Comparison of ENCODE assay signal across 15 cellular contexts in genomic region chr6:37877373-37878149, GRCh38. TPM values are rescaled to one million over a fixed set of nuclear protein-coding genes. Genes with fewer than 3 reads are reported as not detected.
DNase-seq lines count a peak whose midpoint lies in the region; TF ChIP-seq lines count a peak whose summit lies in the region.
"Had no signal": no experiment of that assay in that cellular context is flagged by ENCODE, and none has a peak within 500 bp of the region (broad histone marks: within the 10 kb centered on the region; RNA-seq: fewer than 3 reads in every experiment).

No MANE protein-coding gene starts in this region.

- no peak overlapping the region for H4K8ac ChIP-seq in mesenchymal stem cell (ENCODE audit: low read length)

- no peaks in the 10 kb centered on the region for H3K36me3 Mint-ChIP-seq in dendritic cell treated with granulocyte-macrophage colony-stimulating factor and Interleukin-4, amounts not matched to agents 40 ng/mL and 50 ng/mL, for 4 days (ENCODE audit: low read depth)

- H3K4me1 ChIP-seq in HEK293 (ENCODE audit: control insufficient read depth, insufficient read depth, low read length): peaks cover 46% of the 10 kb centered on the region
- peaks cover 11% of the 10 kb centered on the region for H3K4me1 ChIP-seq in mesenchymal stem cell (ENCODE audit: control insufficient read depth, insufficient read depth, low read depth, low read length)
- H3K4me1 ChIP-seq in esophagus muscularis mucosa: peaks cover 19 to 62% (median 46%) of the 10 kb centered on the region in 4 donors

- H2BK120ac ChIP-seq in mesenchymal stem cell (ENCODE audit: low read depth, low read length): no peak overlapping the region

- H3K18ac ChIP-seq in mesenchymal stem cell (ENCODE audit: low read depth in 1 of 2, low read length in 2 of 2): no peak overlapping the region

- H3K9ac ChIP-seq in mesenchymal stem cell (ENCODE audit: low read length): peak overlapping the region; percentile 18

- CTCF ChIA-PET in HEK293 (lab: Yijun Ruan, JAX): interaction anchor here (0.6 to 0.8 kb wide), 5 partner anchors 8 to 86 kb away, joined by 3 read pairs; no protein-coding TSS in a partner anchor

- H3K4me3 Mint-ChIP-seq in dendritic cell treated with granulocyte-macrophage colony-stimulating factor and Interleukin-4, amounts not matched to agents 40 ng/mL and 50 ng/mL, for 4 days: no peak overlapping the region

- intact Hi-C loops in dendritic cell treated with granulocyte-macrophage colony-stimulating factor and Interleukin-4, amounts not matched to agents 40 ng/mL and 50 ng/mL, for 4 days (cut with micrococcal nuclease): no loop called here
- intact Hi-C loops in esophagus muscularis mucosa (cut with DNase I) (no loop called here), posterior vena cava (cut with DNase I) (no loop called here)

- 80% methylated on average over 6 of the region's 6 CpGs for WGBS in mesenchymal stem cell
- 74% methylated on average over 6 of the region's 6 CpGs for WGBS in esophagus muscularis mucosa

- H3K27me3 ChIP-seq in mesenchymal stem cell (ENCODE audit: control insufficient read depth in 1 of 2, insufficient read depth in 1 of 2, low read length in 2 of 2) (no peaks in the 10 kb centered on the region), esophagus muscularis mucosa (no peaks in the 10 kb centered on the region)
- H3K27me3 ChIP-seq: neutrophil, uterus had no signal

- H3K27ac Mint-ChIP-seq in dendritic cell treated with granulocyte-macrophage colony-stimulating factor and Interleukin-4, amounts not matched to agents 40 ng/mL and 50 ng/mL, for 4 days: peak overlapping the region; percentile 52

- no peak overlapping the region for H2BK5ac ChIP-seq in mesenchymal stem cell (ENCODE audit: low read depth, low read length, poor library complexity, severe bottlenecking)

- no peak for TF ChIP-seq POLR2A in esophagus muscularis mucosa (IDR thresholded peaks at IDR 0.05; ENCODE audit: low read depth)

- no peak overlapping the region for H3K27ac ChIP-seq in HEK293 (ENCODE audit: extremely low read depth, low read depth, low read length)
- H3K27ac ChIP-seq in mesenchymal stem cell (ENCODE audit: low read length, poor library complexity, severe bottlenecking): no peak overlapping the region
- H3K27ac ChIP-seq in esophagus muscularis mucosa (replicated peaks in 1 of 4): no peak overlapping the region
- H3K27ac ChIP-seq: uterus had no signal

- H3K4me1 Mint-ChIP-seq in dendritic cell treated with granulocyte-macrophage colony-stimulating factor and Interleukin-4, amounts not matched to agents 40 ng/mL and 50 ng/mL, for 4 days (ENCODE audit: low read depth): peaks cover 71% of the 10 kb centered on the region

- no peak overlapping the region for H2AFZ ChIP-seq in mesenchymal stem cell (ENCODE audit: low read depth, low read length)

- POLR2A ChIA-PET in HEK293 (lab: Yijun Ruan, JAX): interaction anchor here (1.4 kb wide), 1 partner anchor 179 kb away, joined by 3 read pairs; no protein-coding TSS in a partner anchor

- no peaks in the 10 kb centered on the region for H3K9me3 ChIP-seq in HEK293 (ENCODE audit: control insufficient read depth, insufficient read depth, low read depth, low read length)
- H3K9me3 ChIP-seq in mesenchymal stem cell (ENCODE audit: control insufficient read depth, low read length): no peaks in the 10 kb centered on the region
- no peaks in the 10 kb centered on the region for H3K9me3 ChIP-seq in esophagus muscularis mucosa
- H3K9me3 ChIP-seq: neutrophil, uterus had no signal

- TF ChIP-seq CTCF in HEK293 (tag by site-specific recombination; IDR thresholded peaks at IDR 0.05): no peak
- no peak for TF ChIP-seq CTCF in esophagus muscularis mucosa (IDR thresholded peaks at IDR 0.05)

- H3K4me2 ChIP-seq in mesenchymal stem cell (ENCODE audit: low read length, poor library complexity, severe bottlenecking): no peak overlapping the region

- H3K4me3 ChIP-seq in HEK293 (ENCODE audit: low read depth, low read length) (no peak overlapping the region), mesenchymal stem cell (ENCODE audit: insufficient read depth in 1 of 2, low read depth in 1 of 2, low read length in 2 of 2) (peak overlapping the region in 1 of 2 experiments; percentile 25), esophagus muscularis mucosa (no peak overlapping the region)
- H3K4me3 ChIP-seq: uterus had no signal

- H3K36me3 ChIP-seq in HEK293 (ENCODE audit: control insufficient read depth in 2 of 2, insufficient read depth in 1 of 2, low read length in 2 of 2) (no peaks in the 10 kb centered on the region), mesenchymal stem cell (ENCODE audit: control insufficient read depth in 1 of 2, insufficient read depth in 2 of 2, low read depth in 1 of 2, low read length in 2 of 2) (peaks cover 0 to 3% of the 10 kb centered on the region in 2 experiments), esophagus muscularis mucosa (no peaks in the 10 kb centered on the region)
- H3K36me3 ChIP-seq: neutrophil, uterus had no signal

- no peak overlapping the region for H3K23ac ChIP-seq in mesenchymal stem cell (ENCODE audit: low read length in 2 of 2)

- H2BK15ac ChIP-seq in mesenchymal stem cell (ENCODE audit: low read depth, poor library complexity, severe bottlenecking): no peak overlapping the region

- no peak for TF ChIP-seq EP300 in esophagus muscularis mucosa (IDR thresholded peaks at IDR 0.05)

- H3K14ac ChIP-seq in mesenchymal stem cell (ENCODE audit: low read length in 2 of 2): no peak overlapping the region

- no peak overlapping the region for H2AK5ac ChIP-seq in mesenchymal stem cell (ENCODE audit: low read length, severe bottlenecking)

- peaks cover 1% of the 10 kb centered on the region for H3K79me1 ChIP-seq in mesenchymal stem cell (replicated peaks; ENCODE audit: low read length, poor library complexity, severe bottlenecking)

- H3K27me3 Mint-ChIP-seq in dendritic cell treated with granulocyte-macrophage colony-stimulating factor and Interleukin-4, amounts not matched to agents 40 ng/mL and 50 ng/mL, for 4 days: no peaks in the 10 kb centered on the region

- peak; percentile 9 for DNase-seq in Ammon's horn (ENCODE audit: low spot score)
- peak; percentile 35 for DNase-seq in mesenchymal stem cell
- DNase-seq in occipital lobe (lab: John Stamatoyannopoulos, UW): no peak
- no peak for DNase-seq in hepatic stellate cell (ENCODE audit: low spot score)
- DNase-seq in esophagus muscularis mucosa (ENCODE audit: extremely low spot score): no peak
- no peak for DNase-seq in posterior vena cava (ENCODE audit: low spot score)
- DNase-seq: cerebellar nuclear complex; NCI-H187 treated with DMSO at 0.1 percent for 48 hours; NCI-H748 treated with DMSO at 0.1 percent for 48 hours; small intestine; stimulated activated naive CD4-positive, alpha-beta T cell treated with Interleukin-2 at 50 U/mL for 16 hours; uterus had no signal

- H2BK12ac ChIP-seq in mesenchymal stem cell (ENCODE audit: low read length in 2 of 2): no peak overlapping the region

- H4K91ac ChIP-seq in mesenchymal stem cell (ENCODE audit: low read length): no peak overlapping the region

- H3K4ac ChIP-seq in mesenchymal stem cell (ENCODE audit: low read depth in 1 of 2, low read length in 2 of 2): no peak overlapping the region

- H3K9me3 Mint-ChIP-seq in dendritic cell treated with granulocyte-macrophage colony-stimulating factor and Interleukin-4, amounts not matched to agents 40 ng/mL and 50 ng/mL, for 4 days: no peaks in the 10 kb centered on the region

TF ChIP-seq in HEK293, 187 proteins besides CTCF, POLR2A, EP300 and RAD21 (continues in another document):
- TF ChIP-seq ZBTB10 (tag by site-specific recombination; IDR thresholded peaks at IDR 0.05) (no peak), PBX3 (CRISPR knock-in tag; IDR thresholded peaks at IDR 0.05) (no peak), ZNF16 (tag by site-specific recombination; IDR thresholded peaks at IDR 0.05; ENCODE audit: low read depth) (no peak), SCRT1 (tag by site-specific recombination; IDR thresholded peaks at IDR 0.05; ENCODE audit: borderline replicate concordance) (no peak), ZBTB21 (tag by site-specific recombination; IDR thresholded peaks at IDR 0.05) (no peak), ZBTB7A (tag by site-specific recombination; IDR thresholded peaks at IDR 0.05; ENCODE audit: low read depth) (no peak)

RNA-seq across cellular contexts. Expression of gene ZFAND3, which starts 58.0 kb away (rescaled TPM):
- polyA plus RNA-seq in mesenchymal stem cell (2013, experiment 1 of 2): 84.2 TPM
- polyA plus RNA-seq in mesenchymal stem cell (2013, experiment 2 of 2): 86.1 TPM
- total RNA-seq in occipital lobe (23.4 TPM), esophagus muscularis mucosa (10 to 100 TPM; 37.3 to 70.1 (median 55.2) TPM), posterior vena cava (10 to 100 TPM; 53.8 to 69.3 TPM)

Comparison
In these comparisons a context has a peak if more than half of its experiments do, and no peak if none do; other contexts are left out.
1. DNase-seq: peak in Ammon's horn (single experiment) and mesenchymal stem cell (single experiment); none in occipital lobe (single experiment), hepatic stellate cell (single experiment), esophagus muscularis mucosa (single experiment) and posterior vena cava (single experiment).